In genomic region chr4:184028571-184028996, GRCh38 we compare ENCODE assay signal across 11 cellular contexts.
DNase-seq lines count a peak whose midpoint lies in the region; ATAC-seq and TF ChIP-seq lines count a peak whose summit lies in the region.
"Had no signal": no experiment of that assay in that cellular context is flagged by ENCODE, and none has a peak within 500 bp of the region (broad histone marks: within the 10 kb centered on the region; RNA-seq: fewer than 3 reads in every experiment).

No MANE protein-coding gene starts in this region.

- intact Hi-C loops in CD14-positive monocyte (cut with micrococcal nuclease) (no loop called here), body of pancreas (cut with DNase I) (no loop called here)

- H3K4me1 ChIP-seq in muscle layer of duodenum (ENCODE audit: control insufficient read depth in 1 of 2, insufficient read depth in 2 of 2, low read length in 2 of 2) (no peaks in the 10 kb centered on the region), endodermal cell (ENCODE audit: control insufficient read depth, insufficient read depth, low read length) (peaks cover 5% of the 10 kb centered on the region), body of pancreas (peaks cover 4% of the 10 kb centered on the region)

- no peak for TF ChIP-seq POLR2A in body of pancreas (IDR thresholded peaks at IDR 0.05)

- H3K27ac Mint-ChIP-seq in CD14-positive monocyte, result peak overlapping the region in 6 of 7 donors; percentile 10 to 87 (median 60)
- H3K27ac Mint-ChIP-seq in endodermal cell, result no peak overlapping the region

- H3K9me3 Mint-ChIP-seq in CD14-positive monocyte (peaks cover 0 to 2% (median 0%) of the 10 kb centered on the region in 7 donors), endodermal cell (no peaks in the 10 kb centered on the region)
- no peaks in the 10 kb centered on the region for H3K9me3 Mint-ChIP-seq in activated T-cell treated with anti-CD3 and anti-CD28 coated beads, Interleukin-2, amount 50 U/mL, for 4 hours

- TF ChIP-seq CTCF in CD14-positive monocyte (IDR thresholded peaks at IDR 0.05) (no peak), endodermal cell (conservative IDR thresholded peaks at IDR 0.05) (no peak), body of pancreas (IDR thresholded peaks at IDR 0.05) (no peak)

- H3K27me3 ChIP-seq in muscle layer of duodenum (ENCODE audit: low read depth, low read length) (no peaks in the 10 kb centered on the region), endodermal cell (ENCODE audit: control insufficient read depth, insufficient read depth, low read length, poor library complexity, severe bottlenecking) (no peaks in the 10 kb centered on the region), body of pancreas (no peaks in the 10 kb centered on the region)

- 96 to 97% methylated on average over 8 to 14 of the region's 14 CpGs for WGBS in endodermal cell (ENCODE audit: insufficient coverage in 1 of 2, insufficient read length in 1 of 2), 2 experiments
- 67 to 82% methylated on average over 14 of the region's 14 CpGs for WGBS in body of pancreas, 2 donors

- ATAC-seq in activated T-cell treated with anti-CD3 and anti-CD28 coated beads, Interleukin-2, amount 50 U/mL, for 4 hours, result peak; percentile 58 to 62
- ATAC-seq in body of pancreas (no peak), HG02759 (IDR thresholded peaks at IDR 0.05; ENCODE audit: unreplicated experiment) (no peak)

- no peaks in the 10 kb centered on the region for H3K36me3 Mint-ChIP-seq in CD14-positive monocyte
- no peaks in the 10 kb centered on the region for H3K36me3 Mint-ChIP-seq in activated T-cell treated with anti-CD3 and anti-CD28 coated beads, Interleukin-2, amount 50 U/mL, for 4 hours (ENCODE audit: insufficient read depth)
- H3K36me3 Mint-ChIP-seq in endodermal cell (ENCODE audit: low read depth), result no peaks in the 10 kb centered on the region

- H3K9me3 ChIP-seq in KOPT-K1 (ENCODE audit: insufficient read depth, low read length, poor library complexity, severe bottlenecking), result no peaks in the 10 kb centered on the region
- no peaks in the 10 kb centered on the region for H3K9me3 ChIP-seq in muscle layer of duodenum (ENCODE audit: control insufficient read depth in 1 of 2, low read length in 2 of 2)
- no peaks in the 10 kb centered on the region for H3K9me3 ChIP-seq in endodermal cell (ENCODE audit: control insufficient read depth, low read length)
- no peaks in the 10 kb centered on the region for H3K9me3 ChIP-seq in body of pancreas

- H3K27ac ChIP-seq in KOPT-K1 (ENCODE audit: low read depth, low read length, poor library complexity, severe bottlenecking) (peak overlapping the region; percentile 40), muscle layer of duodenum (ENCODE audit: low read length) (no peak overlapping the region), endodermal cell (ENCODE audit: low read depth, low read length) (no peak overlapping the region), body of pancreas (no peak overlapping the region)

- peak overlapping the region; percentile 34 to 40 for H3K4me3 ChIP-seq in muscle layer of duodenum (ENCODE audit: low read depth in 1 of 2, low read length in 2 of 2)
- no peak overlapping the region for H3K4me3 ChIP-seq in endodermal cell (ENCODE audit: low read length)
- H3K4me3 ChIP-seq in body of pancreas, result no peak overlapping the region

- no peak for DNase-seq in CD14-positive monocyte (ENCODE audit: low spot score)
- DNase-seq in activated T-cell treated with anti-CD3 and anti-CD28 coated beads, Interleukin-2, amount 50 U/mL, for 4 hours, result no peak
- no peak for DNase-seq in endodermal cell
- DNase-seq in body of pancreas, result no peak
- DNase-seq in iPS-NIHi11 (ENCODE audit: low spot score), result no peak
- DNase-seq: GF-D8, GOT3, T1000 had no signal

- H3K36me3 ChIP-seq in KOPT-K1 (ENCODE audit: insufficient read depth, low read length) (no peaks in the 10 kb centered on the region), muscle layer of duodenum (ENCODE audit: control insufficient read depth in 1 of 2, insufficient read depth in 2 of 2, low read length in 2 of 2) (no peaks in the 10 kb centered on the region), endodermal cell (ENCODE audit: control insufficient read depth, insufficient read depth, low read length) (no peaks in the 10 kb centered on the region), body of pancreas (replicated peaks in 1 of 2; ENCODE audit: insufficient read depth in 1 of 2, low read depth in 2 of 2) (no peaks in the 10 kb centered on the region)

- no peak overlapping the region for H3K9ac ChIP-seq in endodermal cell (ENCODE audit: extremely low read depth, low read length, poor library complexity, severe bottlenecking)

- H3K27me3 Mint-ChIP-seq in CD14-positive monocyte (ENCODE audit: low read depth in 3 of 3) (peaks cover 0 to 10% (median 7%) of the 10 kb centered on the region in 3 donors), endodermal cell (ENCODE audit: insufficient read depth) (no peaks in the 10 kb centered on the region)
- H3K27me3 Mint-ChIP-seq in activated T-cell treated with anti-CD3 and anti-CD28 coated beads, Interleukin-2, amount 50 U/mL, for 4 hours (ENCODE audit: low read depth), result peaks cover 16% of the 10 kb centered on the region

- H3K4me3 Mint-ChIP-seq in CD14-positive monocyte, result peak overlapping the region; percentile 89 to 95
- H3K4me3 Mint-ChIP-seq in activated T-cell treated with anti-CD3 and anti-CD28 coated beads, Interleukin-2, amount 50 U/mL, for 4 hours, result peak overlapping the region; percentile 84
- H3K4me3 Mint-ChIP-seq in endodermal cell, result no peak overlapping the region

- peaks cover 21% of the 10 kb centered on the region for H3K4me1 Mint-ChIP-seq in CD14-positive monocyte
- peaks cover 22% of the 10 kb centered on the region for H3K4me1 Mint-ChIP-seq in activated T-cell treated with anti-CD3 and anti-CD28 coated beads, Interleukin-2, amount 50 U/mL, for 4 hours (ENCODE audit: low read depth)
- peaks cover 11% of the 10 kb centered on the region for H3K4me1 Mint-ChIP-seq in endodermal cell

Comparison
In these comparisons a context has a peak if more than half of its experiments do, and no peak if none do; other contexts are left out.
1. ATAC-seq: peak in activated T-cell treated with anti-CD3 and anti-CD28 coated beads, Interleukin-2, amount 50 U/mL, for 4 hours (2 of 2); none in body of pancreas (single experiment) and HG02759 (single experiment).
2. H3K4me3 ChIP-seq: peak in muscle layer of duodenum (2 of 2); none in endodermal cell (single experiment) and body of pancreas (0 of 2).